In genomic region chr10:112678581-112678980, GRCh38 we compare ENCODE assay signal across 28 cellular contexts.
DNase-seq lines count a peak whose midpoint lies in the region; ATAC-seq, FAIRE-seq and TF ChIP-seq lines count a peak whose summit lies in the region.
"Had no signal": no experiment of that assay in that cellular context is flagged by ENCODE, and none has a peak within 500 bp of the region (broad histone marks: within the 10 kb centered on the region; RNA-seq: fewer than 3 reads in every experiment).

No MANE protein-coding gene starts in this region.

- DNase-seq in Ammon's horn (ENCODE audit: low spot score), result peak; percentile 53
- no peak for DNase-seq in WTC11 (ENCODE audit: low spot score)
- peak; percentile 4 for DNase-seq in midbrain (lab: John Stamatoyannopoulos, UW)
- DNase-seq in NCI-H2107 treated with DMSO at 0.1 percent for 48 hours (lab: John Stamatoyannopoulos, UW; ENCODE audit: unreplicated experiment), result no peak
- no peak for DNase-seq in HFFc6
- DNase-seq in pancreas, result no peak
- DNase-seq in activated T-cell treated with anti-CD3 and anti-CD28 coated beads, Interleukin-2, amount 50 U/mL, for 72 hours, result no peak
- DNase-seq: activated CD4-positive, alpha-beta T cell treated with anti-CD3 and anti-CD28 coated beads, Interleukin-2, amount 50 U/mL, for 1 hour; activated CD8-positive, alpha-beta memory T cell treated with anti-CD3 and anti-CD28 coated beads, Interleukin-2, amount 50 U/mL, for 4 hours; activated effector memory CD4-positive, alpha-beta T cell treated with Interleukin-2 at 50 U/mL for 16 hours; activated naive CD8-positive, alpha-beta T cell treated with anti-CD3 and anti-CD28 coated beads, Interleukin-2, amount 50 U/mL, for 24 hours; body of pancreas; effector memory CD8-positive, alpha-beta T cell; left lung; mucosa of descending colon; NCI-H1092; NCI-H2081 treated with DMSO at 0.1 percent for 48 hours; NCI-H526; Right ventricle myocardium superior; stimulated activated CD4-positive, alpha-beta T cell treated with anti-CD3 and anti-CD28 coated beads, Interleukin-4, amount 100 ng/mL, for 1 hour had no signal

- H3K4me3 ChIP-seq in HUES48 (ENCODE audit: low read depth, low read length) (peak overlapping the region; percentile 14; the same call in 1 of the 2 replicates), pancreas (no peak overlapping the region)
- H3K4me3 ChIP-seq: body of pancreas, left lung, mucosa of descending colon had no signal

- WGBS in pancreas, 2 donors, result 85 to 87% methylated on average over 7 of the region's 7 CpGs

- H3K4me1 ChIP-seq in HUES48 (ENCODE audit: control insufficient read depth, insufficient read depth, low read length) (peaks cover 41% of the 10 kb centered on the region), pancreas (no peaks in the 10 kb centered on the region)
- H3K4me1 ChIP-seq: body of pancreas, left lung had no signal

- intact Hi-C loops in pancreas (cut with DNase I), result no loop called here

- H3K4me1 Mint-ChIP-seq in WTC11 (peaks cover 42% of the 10 kb centered on the region), HFFc6 (ENCODE audit: low read depth) (no peaks in the 10 kb centered on the region)
- H3K4me1 Mint-ChIP-seq in activated T-cell treated with anti-CD3 and anti-CD28 coated beads, Interleukin-2, amount 50 U/mL, for 72 hours (ENCODE audit: low read depth), result no peaks in the 10 kb centered on the region
- H3K4me1 Mint-ChIP-seq: activated naive CD8-positive, alpha-beta T cell treated with anti-CD3 and anti-CD28 coated beads, Interleukin-2, amount 50 U/mL, for 24 hours had no signal

- ATAC-seq in WTC11 (peak; percentile 60), pancreas (no peak)
- ATAC-seq in activated T-cell treated with anti-CD3 and anti-CD28 coated beads, Interleukin-2, amount 50 U/mL, for 72 hours (replicated peaks in 1 of 2), result no peak
- ATAC-seq: activated naive CD8-positive, alpha-beta T cell treated with anti-CD3 and anti-CD28 coated beads, Interleukin-2, amount 50 U/mL, for 24 hours; body of pancreas; effector memory CD8-positive, alpha-beta T cell; left lung; mucosa of descending colon had no signal

- H3K9me3 Mint-ChIP-seq in WTC11 (no peaks in the 10 kb centered on the region), HFFc6 (no peaks in the 10 kb centered on the region)
- no peaks in the 10 kb centered on the region for H3K9me3 Mint-ChIP-seq in activated T-cell treated with anti-CD3 and anti-CD28 coated beads, Interleukin-2, amount 50 U/mL, for 72 hours
- H3K9me3 Mint-ChIP-seq: activated naive CD8-positive, alpha-beta T cell treated with anti-CD3 and anti-CD28 coated beads, Interleukin-2, amount 50 U/mL, for 24 hours; effector memory CD8-positive, alpha-beta T cell; stimulated activated naive CD8-positive, alpha-beta T cell treated with anti-CD3 and anti-CD28 coated beads, Interleukin-15, Interleukin-2, amounts not matched to agents 100 ng/mL and 50 ng/mL, for 24 hours; T-helper 1 cell treated with Interleukin-12 subunit alpha and Interleukin-12 subunit beta and Interleukin-4 antibody, amounts not matched to agents 30 μg/mL and 1 μg/mL, for 36 hours had no signal

- no peak for FAIRE-seq in pancreas (lab: Jason Lieb, UNC)
- FAIRE-seq: D721Med, GM19239, H54, urothelium cell line had no signal

- peak overlapping the region; percentile 55 for H3K9ac ChIP-seq in HUES48 (ENCODE audit: low read depth, low read length)

- H3K27me3 Mint-ChIP-seq in WTC11 (ENCODE audit: low read depth) (no peaks in the 10 kb centered on the region), HFFc6 (ENCODE audit: insufficient read depth) (no peaks in the 10 kb centered on the region)
- H3K27me3 Mint-ChIP-seq in activated T-cell treated with anti-CD3 and anti-CD28 coated beads, Interleukin-2, amount 50 U/mL, for 72 hours (ENCODE audit: low read depth), result no peaks in the 10 kb centered on the region
- H3K27me3 Mint-ChIP-seq: activated naive CD8-positive, alpha-beta T cell treated with anti-CD3 and anti-CD28 coated beads, Interleukin-2, amount 50 U/mL, for 24 hours; effector memory CD8-positive, alpha-beta T cell; stimulated activated naive CD8-positive, alpha-beta T cell treated with anti-CD3 and anti-CD28 coated beads, Interleukin-15, Interleukin-2, amounts not matched to agents 100 ng/mL and 50 ng/mL, for 24 hours had no signal

- POLR2A ChIA-PET in WTC11 (lab: Charles Lee), result no interaction called here

- H3K27ac ChIP-seq in HUES48 (ENCODE audit: low read depth, low read length), result peak overlapping the region; percentile 75
- no peak overlapping the region for H3K27ac ChIP-seq in pancreas
- H3K27ac ChIP-seq: body of pancreas, C4-2B, left lung had no signal

- CTCF ChIA-PET in WTC11 (lab: Charles Lee), result no interaction called here

- no peak overlapping the region for H3K4me3 Mint-ChIP-seq in WTC11
- H3K4me3 Mint-ChIP-seq in HFFc6, result no peak overlapping the region
- no peak overlapping the region for H3K4me3 Mint-ChIP-seq in activated T-cell treated with anti-CD3 and anti-CD28 coated beads, Interleukin-2, amount 50 U/mL, for 72 hours
- H3K4me3 Mint-ChIP-seq: activated naive CD8-positive, alpha-beta T cell treated with anti-CD3 and anti-CD28 coated beads, Interleukin-2, amount 50 U/mL, for 24 hours; effector memory CD8-positive, alpha-beta T cell; stimulated activated naive CD8-positive, alpha-beta T cell treated with anti-CD3 and anti-CD28 coated beads, Interleukin-15, Interleukin-2, amounts not matched to agents 100 ng/mL and 50 ng/mL, for 24 hours; T-helper 1 cell treated with Interleukin-12 subunit alpha and Interleukin-12 subunit beta and Interleukin-4 antibody, amounts not matched to agents 30 μg/mL and 1 μg/mL, for 36 hours had no signal

- no peaks in the 10 kb centered on the region for H3K27me3 ChIP-seq in HUES48 (ENCODE audit: control insufficient read depth, insufficient read depth, low read length)
- no peaks in the 10 kb centered on the region for H3K27me3 ChIP-seq in pancreas
- H3K27me3 ChIP-seq: body of pancreas, left lung had no signal

- H3K36me3 Mint-ChIP-seq in WTC11, result no peaks in the 10 kb centered on the region
- no peaks in the 10 kb centered on the region for H3K36me3 Mint-ChIP-seq in HFFc6 (ENCODE audit: low read depth)
- H3K36me3 Mint-ChIP-seq in activated T-cell treated with anti-CD3 and anti-CD28 coated beads, Interleukin-2, amount 50 U/mL, for 72 hours (ENCODE audit: insufficient read depth in 2 of 2), result no peaks in the 10 kb centered on the region

- H3K27ac Mint-ChIP-seq in WTC11 (no peak overlapping the region), HFFc6 (no peak overlapping the region)
- no peak overlapping the region for H3K27ac Mint-ChIP-seq in activated T-cell treated with anti-CD3 and anti-CD28 coated beads, Interleukin-2, amount 50 U/mL, for 72 hours
- H3K27ac Mint-ChIP-seq: activated naive CD8-positive, alpha-beta T cell treated with anti-CD3 and anti-CD28 coated beads, Interleukin-2, amount 50 U/mL, for 24 hours; effector memory CD8-positive, alpha-beta T cell; stimulated activated naive CD8-positive, alpha-beta T cell treated with anti-CD3 and anti-CD28 coated beads, Interleukin-15, Interleukin-2, amounts not matched to agents 100 ng/mL and 50 ng/mL, for 24 hours; T-helper 1 cell treated with Interleukin-12 subunit alpha and Interleukin-12 subunit beta and Interleukin-4 antibody, amounts not matched to agents 30 μg/mL and 1 μg/mL, for 36 hours had no signal

- TF ChIP-seq CTCF in WTC11 (IDR thresholded peaks at IDR 0.05), result no peak
- TF ChIP-seq CTCF in HFFc6 (IDR thresholded peaks at IDR 0.05), result no peak
- TF ChIP-seq CTCF in pancreas (IDR thresholded peaks at IDR 0.05), result no peak

- H3K9me3 ChIP-seq in HUES48 (ENCODE audit: control insufficient read depth, insufficient read depth, low read length) (no peaks in the 10 kb centered on the region), pancreas (no peaks in the 10 kb centered on the region)
- H3K9me3 ChIP-seq: body of pancreas, left lung, mucosa of descending colon had no signal

- H3K36me3 ChIP-seq in HUES48 (ENCODE audit: control insufficient read depth, insufficient read depth, low read length), result no peaks in the 10 kb centered on the region
- no peaks in the 10 kb centered on the region for H3K36me3 ChIP-seq in pancreas

TF ChIP-seq in WTC11, 78 proteins besides CTCF, POLR2A, EP300 and RAD21:
- TF ChIP-seq TEAD4 (CRISPR knock-in tag; IDR thresholded peaks at IDR 0.05), result no peak
- TF ChIP-seq TP53 (CRISPR knock-in tag; IDR thresholded peaks at IDR 0.05), result no peak
- TF ChIP-seq GABPB1 (CRISPR knock-in tag; IDR thresholded peaks at IDR 0.05), result peak; percentile 94
- no peak for TF ChIP-seq ARID4B (CRISPR knock-in tag; IDR thresholded peaks at IDR 0.05; ENCODE audit: borderline replicate concordance)

Comparison
In these comparisons a context has a peak if more than half of its experiments do, and no peak if none do; other contexts are left out.
1. DNase-seq: peak in Ammon's horn (single experiment) and midbrain (single experiment); none in WTC11 (single experiment), NCI-H2107 treated with DMSO at 0.1 percent for 48 hours (single experiment), HFFc6 (single experiment), pancreas (0 of 6) and activated T-cell treated with anti-CD3 and anti-CD28 coated beads, Interleukin-2, amount 50 U/mL, for 72 hours (0 of 2).